In genomic region chr10:10870523-10871241, GRCh38 we compare ENCODE assay signal across 12 cellular contexts.
DNase-seq lines count a peak whose midpoint lies in the region; ATAC-seq, FAIRE-seq and TF ChIP-seq lines count a peak whose summit lies in the region.
"Had no signal": no experiment of that assay in that cellular context is flagged by ENCODE, and none has a peak within 500 bp of the region (broad histone marks: within the 10 kb centered on the region; RNA-seq: fewer than 3 reads in every experiment).

No MANE protein-coding gene starts in this region.

- no peaks in the 10 kb centered on the region for H3K9me3 Mint-ChIP-seq in endodermal cell
- no peaks in the 10 kb centered on the region for H3K9me3 Mint-ChIP-seq in activated naive CD4-positive, alpha-beta T cell treated with anti-CD3 and anti-CD28 coated beads, Interleukin-2, amount 10 ng/mL, durations not matched to agents 7 days and 5 days

- H4K12ac ChIP-seq in trophoblast cell (ENCODE audit: low read depth, low read length): no peak overlapping the region

- H4K91ac ChIP-seq in trophoblast cell (ENCODE audit: low read depth, low read length): no peak overlapping the region

- H3K4me1 Mint-ChIP-seq in endodermal cell: peaks cover 16% of the 10 kb centered on the region
- H3K4me1 Mint-ChIP-seq in activated naive CD4-positive, alpha-beta T cell treated with anti-CD3 and anti-CD28 coated beads, Interleukin-2, amount 10 ng/mL, durations not matched to agents 7 days and 5 days: no peaks in the 10 kb centered on the region

- H3K9me3 ChIP-seq in endodermal cell (ENCODE audit: control insufficient read depth, low read length) (no peaks in the 10 kb centered on the region), trophoblast cell (ENCODE audit: insufficient read depth, low read depth, low read length) (no peaks in the 10 kb centered on the region)

- no peak overlapping the region for H3K4ac ChIP-seq in trophoblast cell (ENCODE audit: low read depth, low read length)

- H2AK5ac ChIP-seq in trophoblast cell (ENCODE audit: low read length): no peak overlapping the region

- no peak overlapping the region for H3K9ac ChIP-seq in endodermal cell (ENCODE audit: extremely low read depth, low read length, poor library complexity, severe bottlenecking)
- H3K9ac ChIP-seq in trophoblast cell (ENCODE audit: low read length): no peak overlapping the region

- H3K23ac ChIP-seq in trophoblast cell (ENCODE audit: low read length): no peak overlapping the region

- H3K36me3 Mint-ChIP-seq in endodermal cell (ENCODE audit: low read depth): no peaks in the 10 kb centered on the region
- no peaks in the 10 kb centered on the region for H3K36me3 Mint-ChIP-seq in activated naive CD4-positive, alpha-beta T cell treated with anti-CD3 and anti-CD28 coated beads, Interleukin-2, amount 10 ng/mL, durations not matched to agents 7 days and 5 days

- no peaks in the 10 kb centered on the region for H3K79me2 ChIP-seq in trophoblast cell (ENCODE audit: control insufficient read depth, insufficient read depth, low read length, poor library complexity)

- H3K36me3 ChIP-seq in endodermal cell (ENCODE audit: control insufficient read depth, insufficient read depth, low read length): no peaks in the 10 kb centered on the region
- H3K36me3 ChIP-seq in trophoblast cell (ENCODE audit: control insufficient read depth in 1 of 2, insufficient read depth in 2 of 2, low read length in 2 of 2): no peaks in the 10 kb centered on the region

- WGBS in endodermal cell (ENCODE audit: insufficient coverage in 1 of 2, insufficient read length in 1 of 2), 2 experiments: 80 to 89% methylated on average over 15 to 16 of the region's 16 CpGs
- WGBS in trophoblast cell (ENCODE audit: extremely low coverage, insufficient coverage, insufficient read length): no CpG with 5 or more reads among the region's 16 CpGs

- H3K27me3 Mint-ChIP-seq in endodermal cell (ENCODE audit: insufficient read depth): no peaks in the 10 kb centered on the region
- peaks cover 9% of the 10 kb centered on the region for H3K27me3 Mint-ChIP-seq in activated naive CD4-positive, alpha-beta T cell treated with anti-CD3 and anti-CD28 coated beads, Interleukin-2, amount 10 ng/mL, durations not matched to agents 7 days and 5 days

- H3K18ac ChIP-seq in trophoblast cell (ENCODE audit: low read length): no peak overlapping the region

- no peak overlapping the region for H3K27ac Mint-ChIP-seq in endodermal cell
- no peak overlapping the region for H3K27ac Mint-ChIP-seq in activated naive CD4-positive, alpha-beta T cell treated with anti-CD3 and anti-CD28 coated beads, Interleukin-2, amount 10 ng/mL, durations not matched to agents 7 days and 5 days

- H3K4me3 Mint-ChIP-seq in endodermal cell: no peak overlapping the region
- no peak overlapping the region for H3K4me3 Mint-ChIP-seq in activated naive CD4-positive, alpha-beta T cell treated with anti-CD3 and anti-CD28 coated beads, Interleukin-2, amount 10 ng/mL, durations not matched to agents 7 days and 5 days

- no peak for TF ChIP-seq POLR2A in H54 (IDR thresholded peaks at IDR 0.05; ENCODE audit: low read depth, low read length)

- H3K27ac ChIP-seq in endodermal cell (ENCODE audit: low read depth, low read length) (peak overlapping the region; percentile 75), trophoblast cell (ENCODE audit: low read depth, low read length) (no peak overlapping the region)

- DNase-seq in GM12865 (ENCODE audit: low read depth): peak; percentile 76
- DNase-seq in endodermal cell: no peak
- DNase-seq in trophoblast cell: no peak
- no peak for DNase-seq in H54 (ENCODE audit: insufficient read length, low spot score)
- DNase-seq in activated naive CD4-positive, alpha-beta T cell treated with anti-CD3 and anti-CD28 coated beads, Interleukin-2, amount 10 ng/mL, durations not matched to agents 7 days and 5 days: no peak
- DNase-seq in NCI-H82 treated with DMSO at 0.1 percent for 48 hours (lab: John Stamatoyannopoulos, UW; ENCODE audit: unreplicated experiment): no peak
- DNase-seq in cerebellar cortex (ENCODE audit: low spot score): no peak
- DNase-seq: activated CD8-positive, alpha-beta memory T cell treated with anti-CD3 and anti-CD28 coated beads, Interleukin-2, amount 50 U/mL, for 4 hours; COR-L47; cortex of kidney; NCI-H226 had no signal

- H3K4me3 ChIP-seq in GM12865 (ENCODE audit: low read depth, low read length) (no peak overlapping the region), endodermal cell (ENCODE audit: low read length) (no peak overlapping the region), trophoblast cell (ENCODE audit: low read depth, low read length) (no peak overlapping the region)

- H3K79me1 ChIP-seq in trophoblast cell (ENCODE audit: low read length): no peaks in the 10 kb centered on the region

- no peak overlapping the region for H4K8ac ChIP-seq in trophoblast cell (ENCODE audit: low read depth, low read length)

- no peak for TF ChIP-seq CTCF in GM12865 (IDR thresholded peaks at IDR 0.05; ENCODE audit: insufficient read depth, low read depth, low read length, missing control alignments)
- TF ChIP-seq CTCF in endodermal cell (conservative IDR thresholded peaks at IDR 0.05): no peak

- CTCF ChIA-PET in activated naive CD4-positive, alpha-beta T cell treated with anti-CD3 and anti-CD28 coated beads, Interleukin-2, amount 10 ng/mL, durations not matched to agents 7 days and 5 days (lab: Charles Lee): no interaction called here

- peak overlapping the region; percentile 33 for H2AFZ ChIP-seq in trophoblast cell (ENCODE audit: insufficient read depth, low read length, poor library complexity)

- no peak overlapping the region for H3K14ac ChIP-seq in trophoblast cell (ENCODE audit: low read length)

- no peak for FAIRE-seq in H54 (lab: Jason Lieb, UNC)

- no peak overlapping the region for H2BK5ac ChIP-seq in trophoblast cell (ENCODE audit: low read depth, low read length, poor library complexity)

- H3K4me2 ChIP-seq in trophoblast cell (ENCODE audit: low read length): peak overlapping the region; percentile 29

- no peaks in the 10 kb centered on the region for H3K27me3 ChIP-seq in endodermal cell (ENCODE audit: control insufficient read depth, insufficient read depth, low read length, poor library complexity, severe bottlenecking)
- no peaks in the 10 kb centered on the region for H3K27me3 ChIP-seq in trophoblast cell (ENCODE audit: insufficient read depth, low read length)

- H2BK120ac ChIP-seq in trophoblast cell (ENCODE audit: insufficient read depth, low read length, poor library complexity): no peak overlapping the region

- H3K4me1 ChIP-seq in endodermal cell (ENCODE audit: control insufficient read depth, insufficient read depth, low read length): no peaks in the 10 kb centered on the region
- H3K4me1 ChIP-seq in trophoblast cell (ENCODE audit: control insufficient read depth in 1 of 2, insufficient read depth in 2 of 2, low read length in 2 of 2): peaks cover 9 to 13% of the 10 kb centered on the region in 2 experiments

- no peak overlapping the region for H2BK12ac ChIP-seq in trophoblast cell (ENCODE audit: low read length)

- ATAC-seq in HG02870 (IDR thresholded peaks at IDR 0.05; ENCODE audit: unreplicated experiment): peak; percentile 52
